Comparison of ENCODE assay signal across 17 cellular contexts in genomic region chr9:113514748-113515147, GRCh38.
"Had no signal": no experiment of that assay in that cellular context is flagged by ENCODE, and none has a peak within 500 bp of the region (broad histone marks: within the 10 kb centered on the region; RNA-seq: fewer than 3 reads in every experiment).

No MANE protein-coding gene starts in this region.

- H3K4me3 Mint-ChIP-seq: activated CD4-positive, alpha-beta T cell treated with anti-CD3 and anti-CD28 coated beads for 36 hours; mesothelial cell of epicardium had no signal

- ATAC-seq: activated CD4-positive, alpha-beta T cell treated with anti-CD3 and anti-CD28 coated beads for 36 hours; activated naive CD4-positive, alpha-beta T cell treated with anti-CD3 and anti-CD28 coated beads, Interleukin-2, amount 50 U/mL, for 72 hours; lower lobe of right lung; psoas muscle; sciatic nerve had no signal

- DNase-seq: activated CD4-positive, alpha-beta T cell treated with anti-CD3 and anti-CD28 coated beads for 36 hours; activated CD8-positive, alpha-beta memory T cell treated with anti-CD3 and anti-CD28 coated beads for 24 hours; aorta; dorsolateral prefrontal cortex; lower lobe of right lung; nucleus accumbens; psoas muscle; stimulated activated CD4-positive, alpha-beta T cell treated with anti-CD3 and anti-CD28 coated beads, Interleukin-2, amount 100 ng/mL, for 24 hours; stimulated activated naive CD4-positive, alpha-beta T cell; substantia nigra; trophoblast cell; WERI-Rb-1 had no signal

- H3K9me3 ChIP-seq: esophagus muscularis mucosa, lower lobe of right lung, psoas muscle had no signal

- H3K4me1 Mint-ChIP-seq: mesothelial cell of epicardium had no signal

- H3K27ac Mint-ChIP-seq: activated naive CD4-positive, alpha-beta T cell treated with anti-CD3 and anti-CD28 coated beads, Interleukin-2, amount 50 U/mL, for 72 hours; activated T-helper 2 cell treated with anti-CD3 and anti-CD28 coated beads, Interferon-gamma antibody, Interleukin-2, Interleukin-4, amounts not matched to agents 10 μg/mL and 5 μg/mL and 100 μg/mL, durations not matched to agents 14 hours and 24 hours and 36 hours; mesothelial cell of epicardium had no signal

- H3K27me3 Mint-ChIP-seq: activated CD4-positive, alpha-beta T cell treated with anti-CD3 and anti-CD28 coated beads for 36 hours had no signal

- H3K36me3 ChIP-seq: WERI-Rb-1 had no signal

- H3K9me3 Mint-ChIP-seq: activated naive CD4-positive, alpha-beta T cell treated with anti-CD3 and anti-CD28 coated beads, Interleukin-2, amount 50 U/mL, for 72 hours; activated T-helper 2 cell treated with anti-CD3 and anti-CD28 coated beads, Interferon-gamma antibody, Interleukin-2, Interleukin-4, amounts not matched to agents 10 μg/mL and 5 μg/mL and 100 μg/mL, durations not matched to agents 14 hours and 24 hours and 36 hours; mesothelial cell of epicardium had no signal

- H3K4me3 ChIP-seq: dorsolateral prefrontal cortex, esophagus muscularis mucosa, lower lobe of right lung, psoas muscle had no signal

- H3K27ac ChIP-seq: dorsolateral prefrontal cortex, esophagus muscularis mucosa, lower lobe of right lung, psoas muscle, WERI-Rb-1 had no signal

- H3K27me3 ChIP-seq: dorsolateral prefrontal cortex, esophagus muscularis mucosa had no signal
